Comparison of ENCODE assay signal across 8 cellular contexts in genomic region chr7:33932832-33933468, GRCh38.
DNase-seq lines count a peak whose midpoint lies in the region; ATAC-seq and TF ChIP-seq lines count a peak whose summit lies in the region.

No MANE protein-coding gene starts in this region.

- DNase-seq in activated gamma-delta T cell treated with Interleukin-2 at 50 U/mL for 16 hours (peak; percentile 36), activated gamma-delta T cell (lab: John Stamatoyannopoulos, UW) (no peak), NCI-H2171 (lab: John Stamatoyannopoulos, UW) (peak; percentile 52), kidney glomerular epithelial cell (lab: John Stamatoyannopoulos, UW) (peak; percentile 85)
- peak; percentile 36 to 48 for DNase-seq in central memory CD8-positive, alpha-beta T cell (ENCODE audit: low spot score in 2 of 2)
- DNase-seq in stimulated activated CD4-positive, alpha-beta T cell treated with anti-CD3 and anti-CD28 coated beads, Interleukin-1b, Interleukin-23, amount 100 ng/mL, for 24 hours (ENCODE audit: low read depth in 4 of 4, low spot score in 1 of 4): peak in 3 of 4 experiments; percentile 30 to 40 (median 35)

- no peaks in the 10 kb centered on the region for H3K36me3 Mint-ChIP-seq in central memory CD8-positive, alpha-beta T cell (ENCODE audit: insufficient read depth)

- no peak overlapping the region for H3K4me3 Mint-ChIP-seq in central memory CD8-positive, alpha-beta T cell

- ATAC-seq in HG03025 (IDR thresholded peaks at IDR 0.05; ENCODE audit: low FRiP score, unreplicated experiment): peak; percentile 80
- no peak for ATAC-seq in central memory CD8-positive, alpha-beta T cell (replicated peaks; ENCODE audit: extremely low read depth, poor library complexity, severe bottlenecking)

- peaks cover 13% of the 10 kb centered on the region for H3K27me3 Mint-ChIP-seq in central memory CD8-positive, alpha-beta T cell

- H3K4me3 ChIP-seq in WI38 (ENCODE audit: low read depth, low read length): no peak overlapping the region

- H3K27ac Mint-ChIP-seq in central memory CD8-positive, alpha-beta T cell (ENCODE audit: low read depth): no peak overlapping the region

- no peaks in the 10 kb centered on the region for H3K9me3 Mint-ChIP-seq in central memory CD8-positive, alpha-beta T cell

- H3K4me1 Mint-ChIP-seq in central memory CD8-positive, alpha-beta T cell: no peaks in the 10 kb centered on the region

- TF ChIP-seq CTCF in WI38 (IDR thresholded peaks at IDR 0.05; ENCODE audit: low read depth, low read length): peak; percentile 93
